20 cellular contexts compared by ENCODE assay signal in genomic region chr7:101944611-101945010, GRCh38.
"Had no signal": no experiment of that assay in that cellular context is flagged by ENCODE, and none has a peak within 500 bp of the region (broad histone marks: within the 10 kb centered on the region; RNA-seq: fewer than 3 reads in every experiment).

No MANE protein-coding gene starts in this region.

- H3K9me3 ChIP-seq: neutrophil, right lobe of liver, suprapubic skin had no signal

- H3K27ac Mint-ChIP-seq: activated naive CD8-positive, alpha-beta T cell; naive B cell; T-helper 2 cell treated with Interferon-gamma antibody and Interleukin-4, amounts not matched to agents 5 μg/mL and 100 μg/mL, for 36 hours had no signal

- H3K36me3 ChIP-seq: brain microvascular endothelial cell, right lobe of liver, suprapubic skin had no signal

- H3K27me3 Mint-ChIP-seq: activated naive CD8-positive, alpha-beta T cell; naive B cell had no signal

- ATAC-seq: activated T-cell treated with anti-CD3 and anti-CD28 coated beads, Interleukin-2, amount 50 U/mL, for 4 hours; esophagus mucosa had no signal

- H3K36me3 Mint-ChIP-seq: activated naive CD8-positive, alpha-beta T cell; naive B cell had no signal

- H3K27ac ChIP-seq: brain microvascular endothelial cell, neutrophil, right lobe of liver, suprapubic skin had no signal

- H3K4me3 Mint-ChIP-seq: activated naive CD8-positive, alpha-beta T cell; activated T-cell treated with anti-CD3 and anti-CD28 coated beads, Interleukin-2, amount 50 U/mL, for 4 hours; naive B cell; T-helper 2 cell treated with Interferon-gamma antibody and Interleukin-4, amounts not matched to agents 5 μg/mL and 100 μg/mL, for 36 hours had no signal

- H3K9me3 Mint-ChIP-seq: activated T-cell treated with anti-CD3 and anti-CD28 coated beads, Interleukin-2, amount 50 U/mL, for 4 hours; naive B cell; T-helper 2 cell treated with Interferon-gamma antibody and Interleukin-4, amounts not matched to agents 5 μg/mL and 100 μg/mL, for 36 hours had no signal

- H3K4me3 ChIP-seq: dorsolateral prefrontal cortex, right lobe of liver, suprapubic skin had no signal

- FAIRE-seq: endometrium, kidney, urothelium cell line had no signal

- H3K27me3 ChIP-seq: brain microvascular endothelial cell, dorsolateral prefrontal cortex, neutrophil, right lobe of liver, suprapubic skin had no signal

- DNase-seq: activated CD4-positive, alpha-beta T cell treated with anti-CD3 and anti-CD28 coated beads, Interleukin-2, amount 50 U/mL, for 48 hours; activated CD4-positive, CD25-positive, alpha-beta regulatory T cell treated with anti-CD3 and anti-CD28 coated beads, Interleukin-2, amount 50 U/mL, for 72 hours; activated effector memory CD4-positive, alpha-beta T cell treated with anti-CD3 and anti-CD28 coated beads, Interleukin-2, amount 50 U/mL, for 16 hours; activated T-cell treated with anti-CD3 and anti-CD28 coated beads, Interleukin-2, amount 50 U/mL, for 4 hours; amygdala; brain microvascular endothelial cell; dorsolateral prefrontal cortex; kidney; midbrain; naive B cell; stimulated activated CD4-positive, alpha-beta T cell treated with anti-CD3 and anti-CD28 coated beads, Interleukin-2, amount 100 ng/mL, for 48 hours; stimulated activated naive CD4-positive, alpha-beta T cell treated with Interleukin-2 at 50 U/mL for 16 hours had no signal
